In the genomic region with DNA sequence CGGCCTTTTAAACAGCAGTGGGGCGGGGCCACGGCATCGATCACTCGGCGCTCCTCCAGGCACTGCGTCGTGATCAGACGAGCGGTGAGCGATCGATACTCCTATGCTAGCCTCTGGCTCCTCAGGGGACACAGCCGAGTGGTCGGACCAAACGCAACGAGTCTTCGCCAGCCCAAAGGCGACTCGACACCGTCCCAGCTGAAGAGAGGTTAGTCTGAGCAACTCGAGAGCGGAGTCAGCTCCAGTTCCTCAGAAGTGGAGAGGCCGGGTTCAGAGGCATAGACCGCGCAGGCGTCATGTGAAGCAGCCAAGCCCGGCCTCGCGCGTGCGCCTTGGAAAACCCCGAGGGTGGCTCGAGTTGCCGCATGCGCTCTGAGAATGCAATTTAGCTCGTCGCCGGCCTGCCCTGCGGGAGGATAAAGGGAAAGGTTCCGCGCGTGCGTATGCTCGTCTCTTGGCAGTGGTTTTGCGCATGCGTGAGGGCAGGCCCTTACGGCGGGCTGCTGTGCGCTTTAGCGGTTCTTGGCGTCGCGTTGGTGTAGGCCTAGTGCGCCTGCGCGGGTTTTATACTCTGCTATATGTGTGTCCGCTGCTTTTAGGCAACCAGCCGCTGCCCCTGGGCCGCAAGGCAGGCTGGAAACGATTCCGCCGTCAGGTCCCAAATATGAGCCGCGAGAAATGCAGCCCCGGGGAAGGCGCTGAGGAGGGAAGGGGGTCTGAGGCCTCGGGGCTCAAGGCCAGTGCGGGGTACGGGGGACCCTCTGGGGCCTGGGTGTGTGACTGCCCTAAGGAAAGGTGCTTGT, we compare ENCODE assay signal across 1 cellular context.
A peak's percentile ranks its signal among the peaks of the same experiment; 100 is the strongest.
TF ChIP-seq lines count a peak whose summit lies in the region.

A gene (plus strand): TSS at position 98 of the 803 bp plus-strand sequence. CDS start 6,598 bp downstream, outside the sequence.

TF ChIP-seq in HepG2, 621 proteins besides CTCF, POLR2A, EP300 and RAD21 (continued from another document and continues in another):
- TF ChIP-seq, protein P1, sequence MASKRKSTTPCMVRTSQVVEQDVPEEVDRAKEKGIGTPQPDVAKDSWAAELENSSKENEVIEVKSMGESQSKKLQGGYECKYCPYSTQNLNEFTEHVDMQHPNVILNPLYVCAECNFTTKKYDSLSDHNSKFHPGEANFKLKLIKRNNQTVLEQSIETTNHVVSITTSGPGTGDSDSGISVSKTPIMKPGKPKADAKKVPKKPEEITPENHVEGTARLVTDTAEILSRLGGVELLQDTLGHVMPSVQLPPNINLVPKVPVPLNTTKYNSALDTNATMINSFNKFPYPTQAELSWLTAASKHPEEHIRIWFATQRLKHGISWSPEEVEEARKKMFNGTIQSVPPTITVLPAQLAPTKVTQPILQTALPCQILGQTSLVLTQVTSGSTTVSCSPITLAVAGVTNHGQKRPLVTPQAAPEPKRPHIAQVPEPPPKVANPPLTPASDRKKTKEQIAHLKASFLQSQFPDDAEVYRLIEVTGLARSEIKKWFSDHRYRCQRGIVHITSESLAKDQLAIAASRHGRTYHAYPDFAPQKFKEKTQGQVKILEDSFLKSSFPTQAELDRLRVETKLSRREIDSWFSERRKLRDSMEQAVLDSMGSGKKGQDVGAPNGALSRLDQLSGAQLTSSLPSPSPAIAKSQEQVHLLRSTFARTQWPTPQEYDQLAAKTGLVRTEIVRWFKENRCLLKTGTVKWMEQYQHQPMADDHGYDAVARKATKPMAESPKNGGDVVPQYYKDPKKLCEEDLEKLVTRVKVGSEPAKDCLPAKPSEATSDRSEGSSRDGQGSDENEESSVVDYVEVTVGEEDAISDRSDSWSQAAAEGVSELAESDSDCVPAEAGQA (IDR thresholded peaks at IDR 0.05; ENCODE audit: low read depth) = peak; percentile 79; the same call in 1 of the 2 replicates
- TF ChIP-seq, protein P1 (CRISPR knock-in tag; IDR thresholded peaks at IDR 0.05; ENCODE audit: borderline replicate concordance) = no peak
- TF ChIP-seq ZNF547 (CRISPR knock-in tag; IDR thresholded peaks at IDR 0.05) (peak; percentile 93), HOXD1 (CRISPR knock-in tag; IDR thresholded peaks at IDR 0.05) (peak; percentile 90), DR1 (CRISPR knock-in tag; IDR thresholded peaks at IDR 0.05) (peak; percentile 30), SOX13 (IDR thresholded peaks at IDR 0.05) (no peak), SOX13 (CRISPR knock-in tag; conservative IDR thresholded peaks at IDR 0.05 in 1 of 2, IDR thresholded peaks at IDR 0.05 in 1 of 2) (peak in 1 of 2 experiments; percentile 58; a peak in 2 of 4 replicates), ZC3H4 (CRISPR knock-in tag; IDR thresholded peaks at IDR 0.05; ENCODE audit: borderline replicate concordance) (0 out of 2 replicates have a peak, but pooled peaks have one; percentile 32), ZFYVE20 (CRISPR knock-in tag; IDR thresholded peaks at IDR 0.05; ENCODE audit: borderline replicate concordance, low read depth) (no peak), ATM (IDR thresholded peaks at IDR 0.05; ENCODE audit: borderline replicate concordance) (no peak), MIER2 (CRISPR knock-in tag; IDR thresholded peaks at IDR 0.05) (peak; percentile 75), SRF (IDR thresholded peaks at IDR 0.05; ENCODE audit: low read depth, low read length) (peak; percentile 99), GABPB1 (CRISPR knock-in tag; IDR thresholded peaks at IDR 0.05) (peak; percentile 80), FOXA3 (CRISPR knock-in tag; IDR thresholded peaks at IDR 0.05) (peak; percentile 65), ZNF143 (CRISPR knock-in tag; IDR thresholded peaks at IDR 0.05) (peak; percentile 55), ZKSCAN1 (IDR thresholded peaks at IDR 0.05; ENCODE audit: low read length) (no peak; the same call in 1 of the 2 replicates), KAT2B (IDR thresholded peaks at IDR 0.05; ENCODE audit: borderline replicate concordance, low read depth, low read length) (peak; percentile 90), CCAR2 (optimal IDR thresholded peaks at IDR 0.05; ENCODE audit: low read depth, low read length) (peak; percentile 87), ZKSCAN5 (CRISPR knock-in tag; IDR thresholded peaks at IDR 0.05) (peak; percentile 80; the same call in 1 of the 2 replicates), NFYB (CRISPR knock-in tag; IDR thresholded peaks at IDR 0.05) (0 out of 2 replicates have a peak, but pooled peaks have one; percentile 24), ZNF24 (IDR thresholded peaks at IDR 0.05) (peak; percentile 11; the same call in 1 of the 2 replicates), ZNF274 (CRISPR knock-in tag; IDR thresholded peaks at IDR 0.05) (peak; percentile 34; the same call in 1 of the 2 replicates), FOXK2 (IDR thresholded peaks at IDR 0.05) (no peak), SP2 (CRISPR knock-in tag; IDR thresholded peaks at IDR 0.05) (no peak), ZNF570 (CRISPR knock-in tag; IDR thresholded peaks at IDR 0.05; ENCODE audit: borderline replicate concordance) (peak; percentile 17; the same call in 1 of the 2 replicates), ZNF75D (CRISPR knock-in tag; IDR thresholded peaks at IDR 0.05; ENCODE audit: borderline replicate concordance) (no peak), ZNF225 (CRISPR knock-in tag; IDR thresholded peaks at IDR 0.05) (0 out of 2 replicates have a peak, but pooled peaks have one; percentile 34), ZFP82 (CRISPR knock-in tag; IDR thresholded peaks at IDR 0.05; ENCODE audit: borderline replicate concordance) (no peak; the same call in 1 of the 2 replicates), HNRNPH1 (optimal IDR thresholded peaks at IDR 0.05; ENCODE audit: low read depth, low read length) (no peak), BHLHE40 (IDR thresholded peaks at IDR 0.05; ENCODE audit: low read length) (peak; percentile 57), MZF1 (CRISPR knock-in tag; IDR thresholded peaks at IDR 0.05; ENCODE audit: borderline replicate concordance) (peak; percentile 50; the same call in 1 of the 2 replicates), FOXP1 (IDR thresholded peaks at IDR 0.05) (no peak), FOXP1 (CRISPR knock-in tag; IDR thresholded peaks at IDR 0.05) (peak; percentile 51), ZNF160 (CRISPR knock-in tag; IDR thresholded peaks at IDR 0.05) (peak; percentile 33; the same call in 1 of the 2 replicates), RNF2 (conservative IDR thresholded peaks at IDR 0.05; ENCODE audit: low read depth) (peak; percentile 89), ZNF501 (CRISPR knock-in tag; IDR thresholded peaks at IDR 0.05) (peak; percentile 96), ZNF350 (CRISPR knock-in tag; IDR thresholded peaks at IDR 0.05; ENCODE audit: borderline replicate concordance, low read depth) (peak; percentile 90; the same call in 1 of the 2 replicates), CAMTA2 (CRISPR knock-in tag; IDR thresholded peaks at IDR 0.05; ENCODE audit: borderline replicate concordance) (peak; percentile 94), RARG (CRISPR knock-in tag; IDR thresholded peaks at IDR 0.05; ENCODE audit: low read depth) (peak; percentile 70; the same call in 1 of the 2 replicates), ZNF205 (CRISPR knock-in tag; IDR thresholded peaks at IDR 0.05) (peak; percentile 93), ZFP37 (CRISPR knock-in tag; IDR thresholded peaks at IDR 0.05; ENCODE audit: borderline replicate concordance) (peak; percentile 71; the same call in 1 of the 2 replicates), SMYD3 (CRISPR knock-in tag; IDR thresholded peaks at IDR 0.05) (peak; percentile 94), GABPA (IDR thresholded peaks at IDR 0.05; ENCODE audit: low read depth, low read length) (no peak), GABPA (CRISPR knock-in tag; IDR thresholded peaks at IDR 0.05; ENCODE audit: low read depth) (peak; percentile 33; the same call in 1 of the 2 replicates), ZNF510 (CRISPR knock-in tag; IDR thresholded peaks at IDR 0.05; ENCODE audit: low read depth) (peak; percentile 77), ZNF234 (CRISPR knock-in tag; conservative IDR thresholded peaks at IDR 0.05) (no peak), ZFP90 (CRISPR knock-in tag; IDR thresholded peaks at IDR 0.05; ENCODE audit: borderline replicate concordance) (peak; percentile 80; the same call in 1 of the 2 replicates), THYN1 (CRISPR knock-in tag; IDR thresholded peaks at IDR 0.05; ENCODE audit: borderline replicate concordance, low read depth) (no peak), ZNF841 (CRISPR knock-in tag; IDR thresholded peaks at IDR 0.05; ENCODE audit: borderline replicate concordance) (no peak), MATR3 (CRISPR knock-in tag; IDR thresholded peaks at IDR 0.05) (no peak)
- TF ChIP-seq, protein P2, sequence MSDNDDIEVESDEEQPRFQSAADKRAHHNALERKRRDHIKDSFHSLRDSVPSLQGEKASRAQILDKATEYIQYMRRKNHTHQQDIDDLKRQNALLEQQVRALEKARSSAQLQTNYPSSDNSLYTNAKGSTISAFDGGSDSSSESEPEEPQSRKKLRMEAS (IDR thresholded peaks at IDR 0.05) = peak; percentile 77
- TF ChIP-seq, protein P3, sequence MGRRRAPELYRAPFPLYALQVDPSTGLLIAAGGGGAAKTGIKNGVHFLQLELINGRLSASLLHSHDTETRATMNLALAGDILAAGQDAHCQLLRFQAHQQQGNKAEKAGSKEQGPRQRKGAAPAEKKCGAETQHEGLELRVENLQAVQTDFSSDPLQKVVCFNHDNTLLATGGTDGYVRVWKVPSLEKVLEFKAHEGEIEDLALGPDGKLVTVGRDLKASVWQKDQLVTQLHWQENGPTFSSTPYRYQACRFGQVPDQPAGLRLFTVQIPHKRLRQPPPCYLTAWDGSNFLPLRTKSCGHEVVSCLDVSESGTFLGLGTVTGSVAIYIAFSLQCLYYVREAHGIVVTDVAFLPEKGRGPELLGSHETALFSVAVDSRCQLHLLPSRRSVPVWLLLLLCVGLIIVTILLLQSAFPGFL (CRISPR knock-in tag; IDR thresholded peaks at IDR 0.05) = no peak
- TF ChIP-seq, protein P4, sequence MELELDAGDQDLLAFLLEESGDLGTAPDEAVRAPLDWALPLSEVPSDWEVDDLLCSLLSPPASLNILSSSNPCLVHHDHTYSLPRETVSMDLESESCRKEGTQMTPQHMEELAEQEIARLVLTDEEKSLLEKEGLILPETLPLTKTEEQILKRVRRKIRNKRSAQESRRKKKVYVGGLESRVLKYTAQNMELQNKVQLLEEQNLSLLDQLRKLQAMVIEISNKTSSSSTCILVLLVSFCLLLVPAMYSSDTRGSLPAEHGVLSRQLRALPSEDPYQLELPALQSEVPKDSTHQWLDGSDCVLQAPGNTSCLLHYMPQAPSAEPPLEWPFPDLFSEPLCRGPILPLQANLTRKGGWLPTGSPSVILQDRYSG (CRISPR knock-in tag; IDR thresholded peaks at IDR 0.05) = peak; percentile 18; the same call in 1 of the 2 replicates
- TF ChIP-seq, protein P5, sequence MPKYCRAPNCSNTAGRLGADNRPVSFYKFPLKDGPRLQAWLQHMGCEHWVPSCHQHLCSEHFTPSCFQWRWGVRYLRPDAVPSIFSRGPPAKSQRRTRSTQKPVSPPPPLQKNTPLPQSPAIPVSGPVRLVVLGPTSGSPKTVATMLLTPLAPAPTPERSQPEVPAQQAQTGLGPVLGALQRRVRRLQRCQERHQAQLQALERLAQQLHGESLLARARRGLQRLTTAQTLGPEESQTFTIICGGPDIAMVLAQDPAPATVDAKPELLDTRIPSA (CRISPR knock-in tag; IDR thresholded peaks at IDR 0.05; ENCODE audit: borderline replicate concordance) = no peak; the same call in 1 of the 2 replicates
- TF ChIP-seq, protein P6, sequence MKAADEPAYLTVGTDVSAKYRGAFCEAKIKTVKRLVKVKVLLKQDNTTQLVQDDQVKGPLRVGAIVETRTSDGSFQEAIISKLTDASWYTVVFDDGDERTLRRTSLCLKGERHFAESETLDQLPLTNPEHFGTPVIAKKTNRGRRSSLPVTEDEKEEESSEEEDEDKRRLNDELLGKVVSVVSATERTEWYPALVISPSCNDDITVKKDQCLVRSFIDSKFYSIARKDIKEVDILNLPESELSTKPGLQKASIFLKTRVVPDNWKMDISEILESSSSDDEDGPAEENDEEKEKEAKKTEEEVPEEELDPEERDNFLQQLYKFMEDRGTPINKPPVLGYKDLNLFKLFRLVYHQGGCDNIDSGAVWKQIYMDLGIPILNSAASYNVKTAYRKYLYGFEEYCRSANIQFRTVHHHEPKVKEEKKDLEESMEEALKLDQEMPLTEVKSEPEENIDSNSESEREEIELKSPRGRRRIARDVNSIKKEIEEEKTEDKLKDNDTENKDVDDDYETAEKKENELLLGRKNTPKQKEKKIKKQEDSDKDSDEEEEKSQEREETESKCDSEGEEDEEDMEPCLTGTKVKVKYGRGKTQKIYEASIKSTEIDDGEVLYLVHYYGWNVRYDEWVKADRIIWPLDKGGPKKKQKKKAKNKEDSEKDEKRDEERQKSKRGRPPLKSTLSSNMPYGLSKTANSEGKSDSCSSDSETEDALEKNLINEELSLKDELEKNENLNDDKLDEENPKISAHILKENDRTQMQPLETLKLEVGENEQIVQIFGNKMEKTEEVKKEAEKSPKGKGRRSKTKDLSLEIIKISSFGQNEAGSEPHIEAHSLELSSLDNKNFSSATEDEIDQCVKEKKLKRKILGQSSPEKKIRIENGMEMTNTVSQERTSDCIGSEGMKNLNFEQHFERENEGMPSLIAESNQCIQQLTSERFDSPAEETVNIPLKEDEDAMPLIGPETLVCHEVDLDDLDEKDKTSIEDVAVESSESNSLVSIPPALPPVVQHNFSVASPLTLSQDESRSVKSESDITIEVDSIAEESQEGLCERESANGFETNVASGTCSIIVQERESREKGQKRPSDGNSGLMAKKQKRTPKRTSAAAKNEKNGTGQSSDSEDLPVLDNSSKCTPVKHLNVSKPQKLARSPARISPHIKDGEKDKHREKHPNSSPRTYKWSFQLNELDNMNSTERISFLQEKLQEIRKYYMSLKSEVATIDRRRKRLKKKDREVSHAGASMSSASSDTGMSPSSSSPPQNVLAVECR (CRISPR knock-in tag; IDR thresholded peaks at IDR 0.05; ENCODE audit: borderline replicate concordance) = peak; percentile 93
